Comparison of ENCODE assay signal across 8 cellular contexts in genomic region chr11:120013325-120014250, GRCh38.
DNase-seq lines count a peak whose midpoint lies in the region; ATAC-seq and TF ChIP-seq lines count a peak whose summit lies in the region.

No MANE protein-coding gene starts in this region.

- ATAC-seq in HG03457 (IDR thresholded peaks at IDR 0.05; ENCODE audit: unreplicated experiment) (no peak), GM18498 (IDR thresholded peaks at IDR 0.05; ENCODE audit: unreplicated experiment) (no peak)

- DNase-seq in 8988T: peak; percentile 84
- no peak for DNase-seq in GM12864 (ENCODE audit: low read depth)
- DNase-seq in NT2/D1 (ENCODE audit: low read depth, low spot score): peak; percentile 80
- peak; percentile 8 to 18 for DNase-seq in erythroblast (lab: John Stamatoyannopoulos, UW)
- peak; percentile 77 for DNase-seq in nephron progenitor cell
- DNase-seq in NCI-H2107 (lab: John Stamatoyannopoulos, UW): no peak

- H3K4me3 Mint-ChIP-seq in nephron progenitor cell: peak overlapping the region; percentile 14

- TF ChIP-seq CTCF in GM12864 (IDR thresholded peaks at IDR 0.05; ENCODE audit: low read depth, low read length, missing control alignments) (peak; percentile 77), nephron progenitor cell (IDR thresholded peaks at IDR 0.05) (peak; percentile 91)

- peaks cover 14% of the 10 kb centered on the region for H3K4me1 ChIP-seq in NT2/D1 (ENCODE audit: insufficient read depth, insufficient read length)

- H3K9me3 Mint-ChIP-seq in nephron progenitor cell: no peaks in the 10 kb centered on the region

- no peak overlapping the region for H3K27ac Mint-ChIP-seq in nephron progenitor cell

- no peak overlapping the region for H3K9ac ChIP-seq in NT2/D1 (ENCODE audit: insufficient read length, low read depth)

- H3K27me3 ChIP-seq in NT2/D1 (ENCODE audit: insufficient read depth, insufficient read length): peaks cover 5% of the 10 kb centered on the region

- H3K27me3 Mint-ChIP-seq in nephron progenitor cell (ENCODE audit: low read depth, poor library complexity): peaks cover 43% of the 10 kb centered on the region

- TF ChIP-seq POLR2A in erythroblast (IDR thresholded peaks at IDR 0.05; ENCODE audit: low read length): no peak

- no peaks in the 10 kb centered on the region for H3K36me3 Mint-ChIP-seq in nephron progenitor cell (ENCODE audit: low read depth)

- H3K4me3 ChIP-seq in GM12864 (ENCODE audit: low read depth, low read length): no peak overlapping the region
- H3K4me3 ChIP-seq in NT2/D1 (ENCODE audit: insufficient read length, low read depth): no peak overlapping the region

- no peaks in the 10 kb centered on the region for H3K36me3 ChIP-seq in NT2/D1 (ENCODE audit: insufficient read depth, insufficient read length, low read length)

- H3K4me1 Mint-ChIP-seq in nephron progenitor cell: peaks cover 40% of the 10 kb centered on the region

- H3K9me3 ChIP-seq in NT2/D1 (ENCODE audit: insufficient read depth, low read length): no peaks in the 10 kb centered on the region

Comparison
In these comparisons a context has a peak if more than half of its experiments do, and no peak if none do; other contexts are left out.
1. DNase-seq: peak in 8988T (single experiment), NT2/D1 (single experiment), erythroblast (2 of 2) and nephron progenitor cell (single experiment); none in GM12864 (single experiment) and NCI-H2107 (single experiment).